ENCODE assay signal across 15 cellular contexts in the genomic region with DNA sequence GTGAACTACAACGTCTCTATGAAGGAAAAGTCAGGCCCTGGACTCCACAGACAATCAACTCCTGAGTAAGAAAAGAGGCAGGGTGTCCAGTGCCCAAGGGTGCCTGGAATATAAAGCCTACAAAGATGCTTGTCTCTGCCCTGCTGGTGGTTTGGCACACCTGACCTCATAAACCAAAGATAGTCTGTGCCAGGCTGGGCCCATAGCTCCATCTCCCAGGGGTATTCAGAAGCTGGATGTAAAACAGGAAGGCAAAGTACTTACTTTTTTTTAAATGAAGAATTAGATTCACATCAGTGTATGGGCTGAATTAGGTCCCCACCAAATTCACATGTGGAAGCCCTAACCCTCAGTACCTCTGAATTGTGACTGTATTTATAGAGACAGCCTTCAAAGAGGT.
"Had no signal": no experiment of that assay in that cellular context is flagged by ENCODE, and none has a peak within 500 bp of the region (broad histone marks: within the 10 kb centered on the region; RNA-seq: fewer than 3 reads in every experiment).

No MANE protein-coding gene starts in this region.

- H3K27me3 Mint-ChIP-seq: activated CD4-positive, alpha-beta memory T cell treated with anti-CD3 and anti-CD28 coated beads for 36 hours had no signal

- H3K9me3 ChIP-seq: body of pancreas, right atrium auricular region had no signal

- H3K4me3 ChIP-seq: body of pancreas, coronary artery, right atrium auricular region had no signal

- H3K36me3 ChIP-seq: right atrium auricular region had no signal

- DNase-seq: activated CD4-positive, alpha-beta memory T cell treated with anti-CD3 and anti-CD28 coated beads for 36 hours; activated CD4-positive, alpha-beta T cell treated with anti-CD3 and anti-CD28 coated beads for 1 hour; activated CD8-positive, alpha-beta memory T cell treated with anti-CD3 and anti-CD28 coated beads, Interleukin-2, amount 50 U/mL, for 4 hours; activated naive CD4-positive, alpha-beta T cell treated with anti-CD3 and anti-CD28 coated beads, Interleukin-2, amount 50 U/mL, for 16 hours; amniotic stem cell; body of pancreas; central memory CD4-positive, alpha-beta T cell; effector CD4-positive, alpha-beta T cell; left ventricle myocardium superior; mesenchymal stem cell; stimulated activated naive CD4-positive, alpha-beta T cell had no signal

- H3K4me3 Mint-ChIP-seq: activated CD4-positive, alpha-beta memory T cell treated with anti-CD3 and anti-CD28 coated beads for 36 hours; activated T-helper 1 cell treated with anti-CD3 and anti-CD28 coated beads, Interleukin-12 subunit alpha, Interleukin-12 subunit beta, Interleukin-2, Interleukin-4 antibody, amounts not matched to agents 30 ng/mL and 10 ng/mL and 1 ng/mL, durations not matched to agents 14 hours and 24 hours and 36 hours had no signal

- H3K36me3 Mint-ChIP-seq: activated CD4-positive, alpha-beta memory T cell treated with anti-CD3 and anti-CD28 coated beads for 36 hours had no signal

- H3K27ac Mint-ChIP-seq: activated CD4-positive, alpha-beta memory T cell treated with anti-CD3 and anti-CD28 coated beads for 36 hours; activated T-helper 1 cell treated with anti-CD3 and anti-CD28 coated beads, Interleukin-12 subunit alpha, Interleukin-12 subunit beta, Interleukin-2, Interleukin-4 antibody, amounts not matched to agents 30 ng/mL and 10 ng/mL and 1 ng/mL, durations not matched to agents 14 hours and 24 hours and 36 hours had no signal

- H3K27me3 ChIP-seq: body of pancreas, right atrium auricular region had no signal

- H3K9me3 Mint-ChIP-seq: activated CD4-positive, alpha-beta memory T cell treated with anti-CD3 and anti-CD28 coated beads for 36 hours; activated T-helper 1 cell treated with anti-CD3 and anti-CD28 coated beads, Interleukin-12 subunit alpha, Interleukin-12 subunit beta, Interleukin-2, Interleukin-4 antibody, amounts not matched to agents 30 ng/mL and 10 ng/mL and 1 ng/mL, durations not matched to agents 14 hours and 24 hours and 36 hours had no signal

- ATAC-seq: body of pancreas, left ventricle myocardium superior, SK-N-SH treated with all-trans-retinoic acid at 6 μM for 48 hours had no signal

- H3K27ac ChIP-seq: body of pancreas, coronary artery, right atrium auricular region had no signal
